In the genomic region with DNA sequence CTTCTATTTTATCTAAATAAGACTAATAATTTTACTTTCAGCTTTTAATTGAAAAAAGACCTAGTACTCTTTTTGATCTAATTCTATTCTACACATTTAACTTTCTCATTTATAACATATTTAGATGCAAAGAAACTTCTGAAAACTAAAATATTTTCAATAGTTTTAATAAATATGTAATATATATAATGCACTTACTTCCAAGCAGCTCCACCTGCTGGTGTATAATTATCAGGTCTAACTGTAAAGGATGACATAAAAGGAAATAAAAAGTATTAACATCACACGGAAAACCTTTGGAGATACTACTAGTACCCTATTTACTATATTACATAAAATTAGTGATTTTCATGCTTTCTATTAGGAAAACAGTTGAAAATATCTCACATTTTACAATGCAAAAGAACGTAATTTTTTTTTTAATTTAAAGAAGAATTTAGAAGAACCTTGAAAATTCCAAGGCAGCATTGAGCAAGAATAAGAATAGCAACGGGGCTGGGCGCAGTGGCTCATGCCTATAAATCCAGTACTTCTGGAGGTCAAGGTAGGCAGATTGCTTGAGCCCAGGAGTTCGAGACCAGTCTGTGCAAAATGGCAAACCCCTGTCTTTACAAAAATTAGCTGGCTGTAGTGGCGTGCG, we compare ENCODE assay signal across 9 cellular contexts. TPM values are rescaled to one million over a fixed set of nuclear protein-coding genes. Genes with fewer than 3 reads are reported as not detected.
A peak's percentile ranks its signal among the peaks of the same experiment; 100 is the strongest.
DNase-seq lines count a peak whose midpoint lies in the region; ATAC-seq and TF ChIP-seq lines count a peak whose summit lies in the region.
"Had no signal": no experiment of that assay in that cellular context is flagged by ENCODE, and none has a peak within 500 bp of the region (broad histone marks: within the 10 kb centered on the region; RNA-seq: fewer than 3 reads in every experiment).

No MANE protein-coding gene starts in this region.

- H3K4me1 ChIP-seq in A673 (ENCODE audit: insufficient read depth, low read length, poor library complexity, severe bottlenecking) (no peaks in the 10 kb centered on the region), RWPE2 (ENCODE audit: insufficient read depth, poor library complexity, severe bottlenecking) (no peaks in the 10 kb centered on the region)

- peak; percentile 61; the same call in 1 of the 2 replicates for TF ChIP-seq CTCF in A673 (conservative IDR thresholded peaks at IDR 0.05; ENCODE audit: low read depth, low read length)
- TF ChIP-seq CTCF in GM06990 (IDR thresholded peaks at IDR 0.05; ENCODE audit: insufficient read depth, low read length, poor library complexity, severe bottlenecking) = peak; percentile 24
- TF ChIP-seq CTCF in RWPE2 (IDR thresholded peaks at IDR 0.05; ENCODE audit: poor library complexity, severe bottlenecking) = peak; percentile 82
- TF ChIP-seq CTCF in fibroblast of villous mesenchyme (IDR thresholded peaks at IDR 0.05; ENCODE audit: insufficient read depth, low read depth, low read length) = peak; percentile 44

- H3K4me3 ChIP-seq in A673 (ENCODE audit: low read depth, low read length, poor library complexity, severe bottlenecking) (no peak overlapping the region), GM06990 (replicated peaks; ENCODE audit: low read depth, low read length) (no peak overlapping the region), RWPE2 (ENCODE audit: severe bottlenecking) (no peak overlapping the region), fibroblast of villous mesenchyme (ENCODE audit: low read depth, low read length) (no peak overlapping the region)

- H3K27ac ChIP-seq in A673 (ENCODE audit: low read depth, low read length, poor library complexity, severe bottlenecking) (no peak overlapping the region), RWPE2 (ENCODE audit: poor library complexity, severe bottlenecking) (no peak overlapping the region)

- ATAC-seq in RWPE2 (ENCODE audit: low read depth) (0 out of 3 replicates have a peak, but pooled peaks have one; percentile 45), HG02759 (IDR thresholded peaks at IDR 0.05; ENCODE audit: unreplicated experiment) (no peak)

- DNase-seq in A673 (ENCODE audit: low spot score) (peak; percentile 4), GM06990 (ENCODE audit: extremely low read depth, insufficient read length) (no peak), RWPE2 (ENCODE audit: low spot score) (no peak), fibroblast of villous mesenchyme (ENCODE audit: low read depth) (peak; percentile 38), SHP77 (lab: John Stamatoyannopoulos, UW) (no peak), cerebellar cortex (ENCODE audit: low spot score) (no peak)
- DNase-seq in activated CD4-positive, alpha-beta T cell treated with anti-CD3 and anti-CD28 coated beads, Interleukin-2, amount 50 U/mL, for 1 hour = no peak

- BruUV-seq in A673 (replicated peaks; lab: Mats Ljungman, UMichigan) = no TSS peak

- H3K27me3 ChIP-seq in A673 (replicated peaks; ENCODE audit: insufficient read depth, low read depth, low read length, poor library complexity) (no peaks in the 10 kb centered on the region), GM06990 (replicated peaks; ENCODE audit: control insufficient read depth, insufficient read depth, low read length) (no peaks in the 10 kb centered on the region), RWPE2 (ENCODE audit: insufficient read depth, poor library complexity, severe bottlenecking) (no peaks in the 10 kb centered on the region)

- CTCF ChIA-PET in A673 (lab: Charles Lee) = no interaction called here

- intact Hi-C loops in A673 (cut with micrococcal nuclease; ENCODE audit: unreplicated experiment) = no loop called here

- H3K9me3 ChIP-seq in A673 (ENCODE audit: low read depth, low read length, poor library complexity, severe bottlenecking) = no peaks in the 10 kb centered on the region
- no peaks in the 10 kb centered on the region for H3K9me3 ChIP-seq in RWPE2 (ENCODE audit: severe bottlenecking)

- H3K36me3 ChIP-seq in A673 (ENCODE audit: insufficient read depth, low read length, poor library complexity, severe bottlenecking) (no peaks in the 10 kb centered on the region), GM06990 (ENCODE audit: control insufficient read depth, insufficient read depth, low read length) (no peaks in the 10 kb centered on the region), RWPE2 (ENCODE audit: low read depth) (no peaks in the 10 kb centered on the region)

- POLR2A ChIA-PET in A673 (lab: Charles Lee; ENCODE audit: low non-redundant PET) = no interaction called here

RNA-seq across cellular contexts. Expression of a gene that starts 10.2 kb away (rescaled TPM):
- not detected in 2 replicates for total RNA-seq in A673 (2021)
- total RNA-seq in fibroblast of villous mesenchyme = not detected in 2 replicates
- total RNA-seq: mucosa of gallbladder had no signal

RNA-seq across cellular contexts. Expression of a gene that starts 50.6 kb away (rescaled TPM):
- total RNA-seq in A673 (2021) (45.6 and 49.3 TPM in 2 replicates), fibroblast of villous mesenchyme (32.2 and 34.5 TPM in 2 replicates)

Comparison
In these comparisons a context has a peak if more than half of its experiments do, and no peak if none do; other contexts are left out.
1. DNase-seq: peak in A673 (single experiment) and fibroblast of villous mesenchyme (single experiment); none in GM06990 (single experiment), RWPE2 (single experiment), SHP77 (0 of 2), activated CD4-positive, alpha-beta T cell treated with anti-CD3 and anti-CD28 coated beads, Interleukin-2, amount 50 U/mL, for 1 hour (single experiment) and cerebellar cortex (single experiment).
2. CTCF ChIP-seq: peak in every context shown above with its lines; median percentile 82 in RWPE2; 61 in A673; 44 in fibroblast of villous mesenchyme; 24 in GM06990.